24 cellular contexts compared by ENCODE assay signal in the genomic region with DNA sequence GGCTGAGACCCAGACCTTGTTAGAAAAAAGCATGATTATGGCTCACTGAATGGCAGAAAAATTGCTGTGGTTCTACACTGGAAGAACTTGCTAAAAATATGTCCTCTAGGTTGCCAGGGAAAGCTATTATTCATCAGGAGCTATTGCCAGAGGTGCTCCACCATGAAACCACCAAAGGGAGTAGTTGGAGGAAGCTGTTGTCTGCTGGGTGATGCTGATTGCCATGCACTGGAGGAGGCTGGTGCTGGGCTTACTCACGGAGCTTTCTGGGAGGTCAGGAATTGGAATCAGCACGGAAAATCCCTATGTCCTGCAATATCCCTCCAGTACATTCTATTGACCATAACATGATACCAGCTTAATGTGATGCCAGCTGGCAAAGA.
A peak's percentile ranks its signal among the peaks of the same experiment; 100 is the strongest.
DNase-seq lines count a peak whose midpoint lies in the region; ATAC-seq and TF ChIP-seq lines count a peak whose summit lies in the region.
"Had no signal": no experiment of that assay in that cellular context is flagged by ENCODE, and none has a peak within 500 bp of the region (broad histone marks: within the 10 kb centered on the region; RNA-seq: fewer than 3 reads in every experiment).

No MANE protein-coding gene starts in this region.

- no peak for TF ChIP-seq CTCF in mammary epithelial cell (conservative IDR thresholded peaks at IDR 0.05 in 1 of 2, IDR thresholded peaks at IDR 0.05 in 1 of 2; ENCODE audit: extremely low read depth in 1 of 2, insufficient read depth in 1 of 2, low read depth in 1 of 2, low read length in 2 of 2)
- TF ChIP-seq CTCF in breast epithelium (IDR thresholded peaks at IDR 0.05): no peak

- no peak for TF ChIP-seq POLR2A in breast epithelium (IDR thresholded peaks at IDR 0.05)

- dilution Hi-C loops in mammary epithelial cell (cut with HindIII; ENCODE audit: low sequenced_read_pairs): no loop called here

- no peak overlapping the region for H2AFZ ChIP-seq in mammary epithelial cell (ENCODE audit: low read depth, low read length)

- no peak overlapping the region for H3K4me2 ChIP-seq in mammary epithelial cell (ENCODE audit: insufficient read depth, low read depth, low read length)
- H3K4me2 ChIP-seq: BLaER1 had no signal

- H3K27ac Mint-ChIP-seq in stimulated activated naive CD8-positive, alpha-beta T cell treated with anti-CD3 and anti-CD28 coated beads, Interleukin-15, amount 100 ng/mL, for 72 hours: no peak overlapping the region
- H3K27ac Mint-ChIP-seq: CD4-positive, alpha-beta T cell had no signal

- no peaks in the 10 kb centered on the region for H3K4me1 Mint-ChIP-seq in stimulated activated naive CD8-positive, alpha-beta T cell treated with anti-CD3 and anti-CD28 coated beads, Interleukin-15, amount 100 ng/mL, for 72 hours

- no peaks in the 10 kb centered on the region for H3K27me3 Mint-ChIP-seq in stimulated activated naive CD8-positive, alpha-beta T cell treated with anti-CD3 and anti-CD28 coated beads, Interleukin-15, amount 100 ng/mL, for 72 hours
- H3K27me3 Mint-ChIP-seq: CD4-positive, alpha-beta T cell had no signal

- H3K9me3 ChIP-seq in mammary epithelial cell (replicated peaks; ENCODE audit: insufficient read depth, low read length) (no peaks in the 10 kb centered on the region), breast epithelium (peaks cover 18 to 19% of the 10 kb centered on the region in 2 donors)
- H3K9me3 ChIP-seq: HAP-1, SJSA1 had no signal

- H3K79me2 ChIP-seq in mammary epithelial cell (ENCODE audit: insufficient read depth, low read length): no peaks in the 10 kb centered on the region

- H3K4me3 Mint-ChIP-seq in stimulated activated naive CD8-positive, alpha-beta T cell treated with anti-CD3 and anti-CD28 coated beads, Interleukin-15, amount 100 ng/mL, for 72 hours: no peak overlapping the region
- H3K4me3 Mint-ChIP-seq: CD4-positive, alpha-beta T cell had no signal

- CTCF ChIA-PET in mammary epithelial cell (lab: Charles Lee; ENCODE audit: low non-redundant PET): no interaction called here

- ATAC-seq in HG03097 (IDR thresholded peaks at IDR 0.05; ENCODE audit: low FRiP score, unreplicated experiment) (no peak), GM19455 (IDR thresholded peaks at IDR 0.05; ENCODE audit: unreplicated experiment) (no peak)
- ATAC-seq in stimulated activated naive CD8-positive, alpha-beta T cell treated with anti-CD3 and anti-CD28 coated beads, Interleukin-15, amount 100 ng/mL, for 72 hours: no peak
- ATAC-seq: Right ventricle myocardium inferior had no signal

- peak; percentile 39 for DNase-seq in mammary epithelial cell
- DNase-seq in breast epithelium (ENCODE audit: low spot score in 2 of 2): no peak
- peak; percentile 71 for DNase-seq in kidney tubule cell (ENCODE audit: low spot score)
- DNase-seq in renal cortical epithelial cell (ENCODE audit: low read depth): peak; percentile 7
- DNase-seq in stimulated activated naive CD8-positive, alpha-beta T cell treated with anti-CD3 and anti-CD28 coated beads, Interleukin-15, amount 100 ng/mL, for 72 hours: no peak
- DNase-seq in NCI-H1105 (lab: John Stamatoyannopoulos, UW): no peak
- DNase-seq: ACHN; CD4-positive, alpha-beta T cell; COR-L47; DMS79 treated with DMSO at 0.1 percent for 48 hours; KG1; NCI-H1092 treated with DMSO at 0.1 percent for 48 hours; NCI-H1694; NCI-H2081 treated with DMSO at 0.1 percent for 48 hours; NCI-H2171 treated with DMSO at 0.1 percent for 48 hours; NCI-H446; NCI-H526 had no signal

- H4K20me1 ChIP-seq in mammary epithelial cell (ENCODE audit: insufficient read depth, low read length): no peaks in the 10 kb centered on the region
- H4K20me1 ChIP-seq: BLaER1 had no signal

- H3K4me3 ChIP-seq in mammary epithelial cell (replicated peaks in 1 of 3; ENCODE audit: insufficient read depth in 1 of 3, low read depth in 2 of 3, low read length in 3 of 3): no peak overlapping the region
- no peak overlapping the region for H3K4me3 ChIP-seq in breast epithelium
- H3K4me3 ChIP-seq: BLaER1, HAP-1, SJSA1 had no signal

- in situ Hi-C loops in mammary epithelial cell (cut with MboI; ENCODE audit: low sequenced_read_pairs in 2 of 2): loop anchor here in 1 of 2 donors (10.0 kb wide), 1 partner anchor 207 kb away; no protein-coding TSS in a partner anchor

- H3K36me3 ChIP-seq in mammary epithelial cell (ENCODE audit: insufficient read depth, low read length) (no peaks in the 10 kb centered on the region), breast epithelium (no peaks in the 10 kb centered on the region)
- H3K36me3 ChIP-seq: BLaER1, HAP-1, SJSA1 had no signal

- BruUV-seq in mammary epithelial cell (replicated peaks; lab: Mats Ljungman, UMichigan): no TSS peak

- H3K27me3 ChIP-seq in mammary epithelial cell (ENCODE audit: insufficient read depth, low read length) (no peaks in the 10 kb centered on the region), breast epithelium (no peaks in the 10 kb centered on the region)
- H3K27me3 ChIP-seq: BLaER1, SJSA1 had no signal

- no peak overlapping the region for H3K27ac ChIP-seq in mammary epithelial cell (ENCODE audit: insufficient read depth, low read depth, low read length)
- no peak overlapping the region for H3K27ac ChIP-seq in breast epithelium
- H3K27ac ChIP-seq: 22Rv1, BLaER1, SJSA1 had no signal

- WGBS in mammary epithelial cell (ENCODE audit: low coverage, missing lambda C conversion rate): 61% methylated on average over 2 of the region's 2 CpGs

- H3K4me1 ChIP-seq in mammary epithelial cell (ENCODE audit: insufficient read depth, low read length) (no peaks in the 10 kb centered on the region), breast epithelium (no peaks in the 10 kb centered on the region)
- H3K4me1 ChIP-seq: BLaER1, HAP-1 had no signal

- peaks cover 19 to 39% of the 10 kb centered on the region in 2 donors for H3K9me3 Mint-ChIP-seq in stimulated activated naive CD8-positive, alpha-beta T cell treated with anti-CD3 and anti-CD28 coated beads, Interleukin-15, amount 100 ng/mL, for 72 hours

- intact Hi-C loops in mammary epithelial cell (cut with micrococcal nuclease) (no loop called here), breast epithelium (cut with DNase I; ENCODE audit: low total_unique reads) (no loop called here)

- H3K9ac ChIP-seq in mammary epithelial cell (ENCODE audit: insufficient read depth, low read length): no peak overlapping the region
- H3K9ac ChIP-seq: BLaER1 had no signal

Comparison
In these comparisons a context has a peak if more than half of its experiments do, and no peak if none do; other contexts are left out.
1. DNase-seq: peak in mammary epithelial cell (single experiment), kidney tubule cell (single experiment) and renal cortical epithelial cell (single experiment); none in breast epithelium (0 of 2), stimulated activated naive CD8-positive, alpha-beta T cell treated with anti-CD3 and anti-CD28 coated beads, Interleukin-15, amount 100 ng/mL, for 72 hours (0 of 2) and NCI-H1105 (single experiment).